Comparison of ENCODE assay signal across 16 cellular contexts in genomic region chr2:182726473-182726872, GRCh38.
"Had no signal": no experiment of that assay in that cellular context is flagged by ENCODE, and none has a peak within 500 bp of the region (broad histone marks: within the 10 kb centered on the region; RNA-seq: fewer than 3 reads in every experiment).

No MANE protein-coding gene starts in this region.

- H3K4me3 ChIP-seq: skin epidermis had no signal

- H3K27ac ChIP-seq: skin epidermis had no signal

- DNase-seq: activated CD4-positive, alpha-beta T cell treated with anti-CD3 and anti-CD28 coated beads, Interleukin-2, amount 50 U/mL, for 48 hours; activated CD8-positive, alpha-beta memory T cell treated with anti-CD3 and anti-CD28 coated beads, Interleukin-2, amount 10 ng/mL, durations not matched to agents 7 days and 5 days; activated effector memory CD4-positive, alpha-beta T cell treated with Interleukin-2 at 50 U/mL for 16 hours; activated T-cell treated with anti-CD3 and anti-CD28 coated beads, Interleukin-2, amount 50 U/mL, for 24 hours; amygdala; cortex of kidney; effector CD8-positive, alpha-beta T cell; foreskin melanocyte; head of caudate nucleus; mammary epithelial cell; naive thymus-derived CD4-positive, alpha-beta T cell; retina had no signal

- ATAC-seq: activated CD4-positive, CD25-positive, alpha-beta regulatory T cell treated with anti-CD3 and anti-CD28 coated beads, Interleukin-2, amount 50 U/mL, for 24 hours; activated CD8-positive, alpha-beta memory T cell treated with anti-CD3 and anti-CD28 coated beads, Interleukin-2, amount 10 ng/mL, durations not matched to agents 7 days and 5 days; left lobe of liver; naive thymus-derived CD4-positive, alpha-beta T cell; stimulated activated memory B cell treated with anti-CD40 and anti-IgM and Interleukin-4, amounts not matched to agents 10 μg/mL and 1 μg/mL and 100 μg/mL, for 72 hours had no signal
